ENCODE assay signal across 1 cellular context in the genomic region with DNA sequence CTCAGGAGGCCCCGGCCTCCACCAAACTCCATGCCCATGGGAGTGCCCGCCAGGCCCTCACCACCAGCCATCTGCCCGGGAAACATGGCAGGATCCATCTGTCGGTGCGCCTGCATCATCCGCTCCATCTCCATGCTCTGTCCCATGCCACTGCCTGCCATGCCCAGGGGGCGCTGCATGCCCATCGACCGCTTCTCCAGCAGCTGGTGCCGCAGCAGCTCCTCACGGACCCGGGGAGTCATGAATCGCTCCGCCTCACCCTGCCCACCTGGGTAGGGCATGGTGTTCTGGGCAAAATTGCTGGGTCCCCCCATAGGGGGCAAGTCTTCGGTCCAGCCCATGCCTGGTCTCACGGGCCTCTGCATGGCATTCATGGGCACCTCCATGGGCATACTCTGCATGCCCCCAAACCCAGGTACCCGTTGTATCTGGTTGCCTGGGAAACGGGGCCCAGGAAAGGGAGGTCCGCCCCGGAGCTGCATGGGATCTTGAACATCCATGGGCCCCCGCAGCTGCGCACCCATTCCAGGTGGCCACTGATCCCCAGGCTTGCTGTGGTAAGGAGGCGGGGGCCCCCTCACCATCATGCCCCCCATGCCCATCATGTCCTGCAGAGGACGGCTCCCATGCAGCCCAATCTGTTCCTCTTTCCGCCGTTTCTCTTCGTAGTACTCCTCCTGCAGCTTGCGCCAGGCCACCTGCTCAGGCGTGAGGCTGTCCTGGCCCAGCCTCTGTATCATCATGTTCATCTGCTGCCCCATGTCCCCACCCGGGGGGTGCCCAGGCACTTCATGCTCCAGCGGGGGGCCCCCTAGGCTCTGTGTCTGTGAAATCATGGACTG.
TF ChIP-seq lines count a peak whose summit lies in the region.

No MANE protein-coding gene starts in this region.

TF ChIP-seq in H1, 55 proteins besides CTCF, POLR2A, EP300 and RAD21:
- TF ChIP-seq JUND (IDR thresholded peaks at IDR 0.05; ENCODE audit: low read length) (no peak), TAF7 (optimal IDR thresholded peaks at IDR 0.05; ENCODE audit: borderline replicate concordance, low read depth, low read length) (no peak), CTBP2 (IDR thresholded peaks at IDR 0.05; ENCODE audit: borderline replicate concordance, insufficient read depth, insufficient read length, low read length) (no peak), NRF1 (IDR thresholded peaks at IDR 0.05; ENCODE audit: low read depth, low read length) (no peak), JUN (IDR thresholded peaks at IDR 0.05; ENCODE audit: low read depth, low read length) (no peak), RBBP5 (IDR thresholded peaks at IDR 0.05; ENCODE audit: borderline replicate concordance, low read depth, low read length) (no peak), EGR1 (IDR thresholded peaks at IDR 0.05; ENCODE audit: borderline replicate concordance, low read depth, low read length) (no peak), NANOG (IDR thresholded peaks at IDR 0.05; ENCODE audit: insufficient read depth, low read depth, low read length, poor library complexity, severe bottlenecking) (no peak), SIRT6 (IDR thresholded peaks at IDR 0.05; ENCODE audit: low read length) (no peak), CBX8 (IDR thresholded peaks at IDR 0.05; ENCODE audit: borderline replicate concordance, low read depth, low read length) (no peak), POU5F1 (IDR thresholded peaks at IDR 0.05; ENCODE audit: low read depth, low read length) (no peak)
- TF ChIP-seq, protein P1, sequence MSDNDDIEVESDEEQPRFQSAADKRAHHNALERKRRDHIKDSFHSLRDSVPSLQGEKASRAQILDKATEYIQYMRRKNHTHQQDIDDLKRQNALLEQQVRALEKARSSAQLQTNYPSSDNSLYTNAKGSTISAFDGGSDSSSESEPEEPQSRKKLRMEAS (IDR thresholded peaks at IDR 0.05): no peak
